ENCODE assay signal across 8 cellular contexts in the genomic region with DNA sequence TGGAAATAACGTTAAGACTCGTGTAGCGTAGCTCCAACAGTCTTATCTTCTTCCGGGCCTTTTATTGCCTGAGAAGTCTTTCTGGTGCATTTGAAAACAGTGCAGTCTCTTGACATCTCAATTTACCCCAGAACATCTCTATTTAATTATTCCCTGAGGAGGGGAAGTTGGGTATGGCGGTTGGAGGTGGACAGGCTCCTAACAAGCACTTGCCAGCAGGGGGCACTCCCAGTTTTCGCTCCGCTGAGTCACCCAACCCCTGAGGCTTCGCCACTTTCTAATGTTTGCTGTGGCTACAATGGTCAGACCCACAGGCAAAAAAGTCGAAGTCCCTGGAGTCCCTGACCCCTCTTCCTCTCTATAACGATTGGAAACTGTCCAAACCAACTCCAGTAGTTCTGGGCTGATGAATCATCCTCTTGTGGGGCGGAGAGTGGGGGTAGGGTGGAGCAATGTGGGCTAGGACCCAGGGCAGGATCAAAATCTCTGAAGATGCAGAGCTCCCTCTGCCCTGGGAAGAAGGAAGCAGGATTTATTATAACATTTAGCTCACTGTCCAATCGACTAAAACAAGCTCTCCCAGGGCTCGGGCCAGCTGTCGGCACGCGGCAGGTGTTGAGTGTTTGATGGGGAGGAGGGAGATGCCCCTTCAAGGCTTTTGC.
DNase-seq lines count a peak whose midpoint lies in the region; ATAC-seq and TF ChIP-seq lines count a peak whose summit lies in the region.

No MANE protein-coding gene starts in this region.

- H3K36me3 Mint-ChIP-seq in CD4-positive, alpha-beta memory T cell = no peaks in the 10 kb centered on the region

- DNase-seq in DMS 273 (lab: John Stamatoyannopoulos, UW; ENCODE audit: unreplicated experiment) = peak; percentile 26
- DNase-seq in DMS 273 treated with DMSO at 0.1 percent for 48 hours (lab: John Stamatoyannopoulos, UW) = no peak
- peak; percentile 77 for DNase-seq in OCI-M1 (lab: John Stamatoyannopoulos, UW)
- DNase-seq in erythroblast (lab: John Stamatoyannopoulos, UW) = peak; percentile 16 to 45
- peak; percentile 97 for DNase-seq in myocyte (ENCODE audit: low read depth)
- DNase-seq in CD4-positive, alpha-beta memory T cell = no peak

- H3K27me3 ChIP-seq in CD4-positive, alpha-beta memory T cell (ENCODE audit: insufficient read depth, low read length) = no peaks in the 10 kb centered on the region

- CTCF ChIA-PET in CD4-positive, alpha-beta memory T cell (lab: Charles Lee; ENCODE audit: partially characterized antibody) = no interaction called here

- no peaks in the 10 kb centered on the region for H3K36me3 ChIP-seq in CD4-positive, alpha-beta memory T cell (ENCODE audit: insufficient read depth, low read length)

- H3K27ac Mint-ChIP-seq in CD4-positive, alpha-beta memory T cell = no peak overlapping the region

- no peak overlapping the region for H3K4me3 ChIP-seq in CD4-positive, alpha-beta memory T cell (ENCODE audit: low read length in 2 of 2)

- ATAC-seq in HG02759 (IDR thresholded peaks at IDR 0.05; ENCODE audit: unreplicated experiment) (peak; percentile 61), GM19324 (IDR thresholded peaks at IDR 0.05; ENCODE audit: low FRiP score, unreplicated experiment) (no peak)

- H3K4me1 Mint-ChIP-seq in CD4-positive, alpha-beta memory T cell = no peaks in the 10 kb centered on the region

- H3K9me3 ChIP-seq in CD4-positive, alpha-beta memory T cell (ENCODE audit: control insufficient read depth in 1 of 2, low read length in 2 of 2) = no peaks in the 10 kb centered on the region

- no peak overlapping the region for H3K4me3 Mint-ChIP-seq in CD4-positive, alpha-beta memory T cell

- H3K9me3 Mint-ChIP-seq in CD4-positive, alpha-beta memory T cell = peaks cover 0 to 9% (median 3%) of the 10 kb centered on the region in 8 donors

- POLR2A ChIA-PET in CD4-positive, alpha-beta memory T cell (lab: Charles Lee; ENCODE audit: partially characterized antibody) = no interaction called here

- no peak for TF ChIP-seq POLR2A in erythroblast (IDR thresholded peaks at IDR 0.05; ENCODE audit: low read length)

- H3K27me3 Mint-ChIP-seq in CD4-positive, alpha-beta memory T cell = no peaks in the 10 kb centered on the region

- H3K4me1 ChIP-seq in CD4-positive, alpha-beta memory T cell (ENCODE audit: insufficient read depth, low read length) = no peaks in the 10 kb centered on the region

- H3K27ac ChIP-seq in CD4-positive, alpha-beta memory T cell (ENCODE audit: low read depth, low read length) = no peak overlapping the region

- intact Hi-C loops in CD4-positive, alpha-beta memory T cell (cut with micrococcal nuclease) = no loop called here

Comparison
In these comparisons a context has a peak if more than half of its experiments do, and no peak if none do; other contexts are left out.
1. DNase-seq: peak in DMS 273 (single experiment), OCI-M1 (single experiment), erythroblast (2 of 2) and myocyte (single experiment); none in DMS 273 treated with DMSO at 0.1 percent for 48 hours (single experiment) and CD4-positive, alpha-beta memory T cell (0 of 5).